In genomic region chr15:46955576-46955975, GRCh38 we compare ENCODE assay signal across 33 cellular contexts.
"Had no signal": no experiment of that assay in that cellular context is flagged by ENCODE, and none has a peak within 500 bp of the region (broad histone marks: within the 10 kb centered on the region; RNA-seq: fewer than 3 reads in every experiment).

No MANE protein-coding gene starts in this region.

- H3K27ac ChIP-seq: ascending aorta, VCaP had no signal

- DNase-seq: activated B cell treated with CpG ODN at 0.5 μM for 24 hours; activated CD4-positive, alpha-beta memory T cell treated with anti-CD3 and anti-CD28 coated beads for 36 hours; activated CD4-positive, alpha-beta T cell treated with anti-CD3 and anti-CD28 coated beads for 4 hours; activated CD4-positive, alpha-beta T cell treated with anti-CD3 and anti-CD28 coated beads, Interleukin-2, amount 50 U/mL, for 1 hour; activated CD4-positive, CD25-positive, alpha-beta regulatory T cell treated with anti-CD3 and anti-CD28 coated beads, Interleukin-2, amount 50 U/mL, for 72 hours; activated CD8-positive, alpha-beta memory T cell treated with anti-CD3 and anti-CD28 coated beads, Interleukin-2, amount 50 U/mL, for 4 hours; activated effector memory CD4-positive, alpha-beta T cell treated with Interleukin-2 at 50 U/mL for 16 hours; activated naive CD4-positive, alpha-beta T cell; activated naive CD4-positive, alpha-beta T cell treated with anti-CD3 and anti-CD28 coated beads, Interleukin-2, amount 50 U/mL, for 16 hours; activated naive CD8-positive, alpha-beta T cell treated with anti-CD3 and anti-CD28 coated beads, Interleukin-2, amount 10 ng/mL, durations not matched to agents 7 days and 5 days; activated T-cell treated with anti-CD3 and anti-CD28 coated beads for 4 hours; activated T-cell treated with anti-CD3 and anti-CD28 coated beads, Interleukin-2, amount 50 U/mL, for 48 hours; amygdala; Kasumi-1; KG1; MG63; MV-4-11; NCI-H1092 treated with DMSO at 0.1 percent for 48 hours; NCI-H187; NCI-H2029 treated with DMSO at 0.1 percent for 48 hours; NCI-H2107; NCI-H2171; NCI-H510A; NCI-H526; NCI-H748 treated with DMSO at 0.1 percent for 48 hours; RPMI8226; SIG-M5; T-cell; T-helper 17 cell had no signal

- H3K36me3 ChIP-seq: ascending aorta, MG63 had no signal

- H3K4me1 ChIP-seq: ascending aorta had no signal

- H3K4me3 ChIP-seq: ascending aorta, MG63 had no signal

- H3K9me3 ChIP-seq: ascending aorta, MG63 had no signal

- ATAC-seq: Panc1, SK-N-SH treated with all-trans-retinoic acid at 6 μM for 48 hours, T-cell, T-helper 17 cell had no signal

- H3K27me3 ChIP-seq: ascending aorta, MG63 had no signal
